15 cellular contexts compared by ENCODE assay signal in genomic region chr17:48406936-48407567, GRCh38. TPM values are rescaled to one million over a fixed set of nuclear protein-coding genes. Genes with fewer than 3 reads are reported as not detected.
A peak's percentile ranks its signal among the peaks of the same experiment; 100 is the strongest.
DNase-seq lines count a peak whose midpoint lies in the region; ATAC-seq and TF ChIP-seq lines count a peak whose summit lies in the region.
"Had no signal": no experiment of that assay in that cellular context is flagged by ENCODE, and none has a peak within 500 bp of the region (broad histone marks: within the 10 kb centered on the region; RNA-seq: fewer than 3 reads in every experiment).

No MANE protein-coding gene starts in this region.

- H3F3A ChIP-seq in neural progenitor cell (ENCODE audit: low read depth), result no peaks in the 10 kb centered on the region

- H3K4me3 ChIP-seq in BLaER1 (no peak overlapping the region), neural progenitor cell (no peak overlapping the region)
- H3K4me3 ChIP-seq in CD8-positive, alpha-beta memory T cell (ENCODE audit: low read length), result no peak overlapping the region
- H3K4me3 ChIP-seq: coronary artery, esophagus squamous epithelium, hepatocyte, tibial artery had no signal

- H3K4me2 ChIP-seq in BLaER1 (peak overlapping the region; percentile 74), neural progenitor cell (no peak overlapping the region)
- H3K4me2 ChIP-seq: hepatocyte had no signal

- no peak overlapping the region for H3K27ac ChIP-seq in BLaER1
- H3K27ac ChIP-seq in CD8-positive, alpha-beta memory T cell (ENCODE audit: low read depth, low read length), result no peak overlapping the region
- H3K27ac ChIP-seq in neural progenitor cell, result no peak overlapping the region
- H3K27ac ChIP-seq: coronary artery, esophagus squamous epithelium, hepatocyte, HL-60, tibial artery had no signal

- POLR2A ChIA-PET in CD8-positive, alpha-beta memory T cell (lab: Charles Lee), result no interaction called here

- H3K4me1 ChIP-seq in BLaER1 (peaks cover 34% of the 10 kb centered on the region), neural progenitor cell (no peaks in the 10 kb centered on the region)
- peaks cover 30% of the 10 kb centered on the region for H3K4me1 ChIP-seq in CD8-positive, alpha-beta memory T cell (ENCODE audit: insufficient read depth, low read length)
- H3K4me1 ChIP-seq: esophagus squamous epithelium, tibial artery had no signal

- no peak overlapping the region for H2AFZ ChIP-seq in neural progenitor cell (replicated peaks)
- H2AFZ ChIP-seq: hepatocyte had no signal

- no peaks in the 10 kb centered on the region for H3K36me3 ChIP-seq in BLaER1
- peaks cover 11% of the 10 kb centered on the region for H3K36me3 ChIP-seq in CD8-positive, alpha-beta memory T cell (ENCODE audit: insufficient read depth, low read length)
- H3K36me3 ChIP-seq in neural progenitor cell, result no peaks in the 10 kb centered on the region
- H3K36me3 ChIP-seq: esophagus squamous epithelium, tibial artery had no signal

- H3K27me3 ChIP-seq in BLaER1, result no peaks in the 10 kb centered on the region
- no peaks in the 10 kb centered on the region for H3K27me3 ChIP-seq in CD8-positive, alpha-beta memory T cell (ENCODE audit: insufficient read depth, low read length, poor library complexity, severe bottlenecking)
- peaks cover 36% of the 10 kb centered on the region for H3K27me3 ChIP-seq in neural progenitor cell
- H3K27me3 ChIP-seq: hepatocyte had no signal

- peaks cover 53 to 76% (median 75%) of the 10 kb centered on the region in 3 donors for H3K4me1 Mint-ChIP-seq in CD8-positive, alpha-beta memory T cell
- peaks cover 52% of the 10 kb centered on the region for H3K4me1 Mint-ChIP-seq in activated T-helper 1 cell treated with anti-CD3 and anti-CD28 coated beads, Interleukin-12 subunit alpha, Interleukin-12 subunit beta, Interleukin-2, Interleukin-4 antibody, amounts not matched to agents 30 ng/mL and 10 ng/mL and 1 ng/mL, durations not matched to agents 14 hours and 24 hours and 36 hours (ENCODE audit: low read depth)
- H3K4me1 Mint-ChIP-seq in neural progenitor cell, result no peaks in the 10 kb centered on the region

- H3K36me3 Mint-ChIP-seq in CD8-positive, alpha-beta memory T cell, result peaks cover 0 to 54% (median 21%) of the 10 kb centered on the region in 3 donors
- peaks cover 41% of the 10 kb centered on the region for H3K36me3 Mint-ChIP-seq in activated T-helper 1 cell treated with anti-CD3 and anti-CD28 coated beads, Interleukin-12 subunit alpha, Interleukin-12 subunit beta, Interleukin-2, Interleukin-4 antibody, amounts not matched to agents 30 ng/mL and 10 ng/mL and 1 ng/mL, durations not matched to agents 14 hours and 24 hours and 36 hours (ENCODE audit: low read depth)
- H3K36me3 Mint-ChIP-seq in neural progenitor cell, result no peaks in the 10 kb centered on the region

- intact Hi-C loops in activated T-helper 1 cell treated with anti-CD3 and anti-CD28 coated beads, Interleukin-12 subunit alpha, Interleukin-12 subunit beta, Interleukin-2, Interleukin-4 antibody, amounts not matched to agents 30 ng/mL and 10 ng/mL and 1 ng/mL, durations not matched to agents 14 hours and 24 hours and 36 hours (cut with micrococcal nuclease), result no loop called here
- intact Hi-C loops in left colon (cut with DNase I, micrococcal nuclease), result no loop called here

- no peaks in the 10 kb centered on the region for H3K9me3 Mint-ChIP-seq in CD8-positive, alpha-beta memory T cell
- H3K9me3 Mint-ChIP-seq in activated T-helper 1 cell treated with anti-CD3 and anti-CD28 coated beads, Interleukin-12 subunit alpha, Interleukin-12 subunit beta, Interleukin-2, Interleukin-4 antibody, amounts not matched to agents 30 ng/mL and 10 ng/mL and 1 ng/mL, durations not matched to agents 14 hours and 24 hours and 36 hours, result no peaks in the 10 kb centered on the region
- H3K9me3 Mint-ChIP-seq in neural progenitor cell, result no peaks in the 10 kb centered on the region

- H3K27ac Mint-ChIP-seq in CD8-positive, alpha-beta memory T cell, result peak overlapping the region in 6 of 8 donors; percentile 44 to 88 (median 70)
- peak overlapping the region; percentile 54 for H3K27ac Mint-ChIP-seq in activated T-helper 1 cell treated with anti-CD3 and anti-CD28 coated beads, Interleukin-12 subunit alpha, Interleukin-12 subunit beta, Interleukin-2, Interleukin-4 antibody, amounts not matched to agents 30 ng/mL and 10 ng/mL and 1 ng/mL, durations not matched to agents 14 hours and 24 hours and 36 hours
- H3K27ac Mint-ChIP-seq in neural progenitor cell, result no peak overlapping the region

- H3K4me3 Mint-ChIP-seq in CD8-positive, alpha-beta memory T cell, result peak overlapping the region in 4 of 7 donors; percentile 0 to 51 (median 36)
- H3K4me3 Mint-ChIP-seq in activated T-helper 1 cell treated with anti-CD3 and anti-CD28 coated beads, Interleukin-12 subunit alpha, Interleukin-12 subunit beta, Interleukin-2, Interleukin-4 antibody, amounts not matched to agents 30 ng/mL and 10 ng/mL and 1 ng/mL, durations not matched to agents 14 hours and 24 hours and 36 hours, result peak overlapping the region; percentile 6
- no peak overlapping the region for H3K4me3 Mint-ChIP-seq in neural progenitor cell

- peak; percentile 45 for ATAC-seq in left colon

- H3K27me3 Mint-ChIP-seq in CD8-positive, alpha-beta memory T cell, result no peaks in the 10 kb centered on the region
- no peaks in the 10 kb centered on the region for H3K27me3 Mint-ChIP-seq in activated T-helper 1 cell treated with anti-CD3 and anti-CD28 coated beads, Interleukin-12 subunit alpha, Interleukin-12 subunit beta, Interleukin-2, Interleukin-4 antibody, amounts not matched to agents 30 ng/mL and 10 ng/mL and 1 ng/mL, durations not matched to agents 14 hours and 24 hours and 36 hours (ENCODE audit: insufficient read depth)
- no peaks in the 10 kb centered on the region for H3K27me3 Mint-ChIP-seq in neural progenitor cell (ENCODE audit: insufficient read depth, low read depth)

- H3K79me2 ChIP-seq in neural progenitor cell (ENCODE audit: low read depth), result no peaks in the 10 kb centered on the region
- H3K79me2 ChIP-seq: hepatocyte had no signal

- H4K20me1 ChIP-seq in BLaER1 (no peaks in the 10 kb centered on the region), neural progenitor cell (ENCODE audit: low read depth) (no peaks in the 10 kb centered on the region)

- CTCF ChIA-PET in CD8-positive, alpha-beta memory T cell (lab: Charles Lee), result no interaction called here

- H3K9me3 ChIP-seq in BLaER1 (no peaks in the 10 kb centered on the region), neural progenitor cell (ENCODE audit: low read depth) (no peaks in the 10 kb centered on the region)
- no peaks in the 10 kb centered on the region for H3K9me3 ChIP-seq in CD8-positive, alpha-beta memory T cell (ENCODE audit: low read length)
- H3K9me3 ChIP-seq: esophagus squamous epithelium, tibial artery had no signal

- no peak for DNase-seq in CD8-positive, alpha-beta memory T cell
- no peak for DNase-seq in activated T-helper 1 cell treated with anti-CD3 and anti-CD28 coated beads, Interleukin-12 subunit alpha, Interleukin-12 subunit beta, Interleukin-2, Interleukin-4 antibody, amounts not matched to agents 30 ng/mL and 10 ng/mL and 1 ng/mL, durations not matched to agents 14 hours and 24 hours and 36 hours (ENCODE audit: low spot score)
- DNase-seq in left colon, result no peak
- no peak for DNase-seq in neural progenitor cell (ENCODE audit: low spot score)
- DNase-seq in NCI-H748 (lab: John Stamatoyannopoulos, UW; ENCODE audit: unreplicated experiment), result no peak
- DNase-seq in retina, result no peak
- DNase-seq: esophagus squamous epithelium, Karpas-422, NCI-H748 treated with DMSO at 0.1 percent for 48 hours, tibial artery had no signal

- TF ChIP-seq CTCF in neural progenitor cell (IDR thresholded peaks at IDR 0.05), result no peak

- no peak overlapping the region for H3K9ac ChIP-seq in BLaER1
- H3K9ac ChIP-seq in neural progenitor cell, result no peak overlapping the region

RNA-seq across cellular contexts. Expression of gene SKAP1, which starts 23.0 kb away (rescaled TPM):
- total RNA-seq in CD8-positive, alpha-beta memory T cell, result 10 to 100 TPM; 50.5 to 56.0 TPM
- 264 TPM for polyA plus RNA-seq in CD8-positive, alpha-beta memory T cell
- total RNA-seq in activated T-helper 1 cell treated with anti-CD3 and anti-CD28 coated beads, Interleukin-12 subunit alpha, Interleukin-12 subunit beta, Interleukin-2, Interleukin-4 antibody, amounts not matched to agents 30 ng/mL and 10 ng/mL and 1 ng/mL, durations not matched to agents 14 hours and 24 hours and 36 hours, result 48.7 and 51.9 TPM in 2 replicates
- 1 to 10 TPM; 1.2 to 2.5 TPM for total RNA-seq in left colon
- total RNA-seq in neural progenitor cell (ENCODE audit: low replicate concordance), result not detected in 2 replicates
- total RNA-seq: myocyte had no signal

Comparison
In these comparisons a context has a peak if more than half of its experiments do, and no peak if none do; other contexts are left out.
1. RNA of gene SKAP1, which starts 23.0 kb away (total RNA-seq): 50.5 to 56.0 TPM in CD8-positive, alpha-beta memory T cell and 48.7 to 51.9 TPM in activated T-helper 1 cell treated with anti-CD3 and anti-CD28 coated beads, Interleukin-12 subunit alpha, Interleukin-12 subunit beta, Interleukin-2, Interleukin-4 antibody, amounts not matched to agents 30 ng/mL and 10 ng/mL and 1 ng/mL, durations not matched to agents 14 hours and 24 hours and 36 hours; 1.2 to 2.5 TPM in left colon and not detected in neural progenitor cell; every median in the first group is over 10 times any median in the second.